21 cellular contexts compared by ENCODE assay signal in the genomic region with DNA sequence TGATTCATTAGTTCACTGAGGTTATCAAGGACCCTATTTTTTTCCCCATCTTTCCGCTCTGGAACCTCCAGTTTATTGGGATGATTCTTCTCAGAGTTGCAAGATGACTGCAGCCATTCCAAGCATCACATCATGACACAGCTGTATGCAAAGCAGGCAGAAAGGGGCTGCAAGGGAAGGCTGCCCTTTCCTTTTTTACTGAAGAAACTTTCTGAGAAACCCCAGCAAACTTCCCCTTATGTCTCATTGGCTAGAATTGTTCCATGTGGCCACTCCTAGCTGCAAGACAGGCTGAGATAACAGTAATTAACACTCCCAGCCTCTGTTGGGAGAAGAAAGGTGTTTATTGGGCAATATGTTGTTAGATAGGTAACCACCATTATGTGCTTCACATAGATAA.
A peak's percentile ranks its signal among the peaks of the same experiment; 100 is the strongest.
DNase-seq lines count a peak whose midpoint lies in the region; ATAC-seq and TF ChIP-seq lines count a peak whose summit lies in the region.
"Had no signal": no experiment of that assay in that cellular context is flagged by ENCODE, and none has a peak within 500 bp of the region (broad histone marks: within the 10 kb centered on the region; RNA-seq: fewer than 3 reads in every experiment).

No MANE protein-coding gene starts in this region.

- H3K36me3 Mint-ChIP-seq in endothelial cell (ENCODE audit: low read depth, unreplicated experiment): no peaks in the 10 kb centered on the region
- H3K36me3 Mint-ChIP-seq: activated naive CD4-positive, alpha-beta T cell treated with anti-CD3 and anti-CD28 coated beads, Interleukin-2, amount 10 ng/mL, durations not matched to agents 7 days and 5 days; WTC11 had no signal

- ATAC-seq in GM18499 (IDR thresholded peaks at IDR 0.05; ENCODE audit: insufficient read depth, unreplicated experiment) (peak; percentile 48), GM19463 (IDR thresholded peaks at IDR 0.05; ENCODE audit: unreplicated experiment) (peak; percentile 90), HG02798 (IDR thresholded peaks at IDR 0.05; ENCODE audit: poor library complexity, unreplicated experiment) (peak; percentile 74), HG03565 (IDR thresholded peaks at IDR 0.05; ENCODE audit: unreplicated experiment) (peak; percentile 70)
- ATAC-seq: activated CD8-positive, alpha-beta T cell treated with anti-CD3 and anti-CD28 coated beads for 36 hours; Panc1; psoas muscle; WTC11 had no signal

- no peaks in the 10 kb centered on the region for H3K9me3 Mint-ChIP-seq in endothelial cell (ENCODE audit: unreplicated experiment)
- H3K9me3 Mint-ChIP-seq: activated CD8-positive, alpha-beta T cell treated with anti-CD3 and anti-CD28 coated beads for 36 hours; activated naive CD4-positive, alpha-beta T cell treated with anti-CD3 and anti-CD28 coated beads, Interleukin-2, amount 10 ng/mL, durations not matched to agents 7 days and 5 days; central memory CD8-positive, alpha-beta T cell; T-helper 2 cell treated with Interferon-gamma antibody and Interleukin-4, amounts not matched to agents 5 μg/mL and 100 μg/mL, for 36 hours; WTC11 had no signal

- no peak overlapping the region for H3K27ac Mint-ChIP-seq in endothelial cell (ENCODE audit: unreplicated experiment)
- H3K27ac Mint-ChIP-seq: activated CD8-positive, alpha-beta T cell treated with anti-CD3 and anti-CD28 coated beads for 36 hours; activated naive CD4-positive, alpha-beta T cell treated with anti-CD3 and anti-CD28 coated beads, Interleukin-2, amount 10 ng/mL, durations not matched to agents 7 days and 5 days; B cell; T-helper 2 cell treated with Interferon-gamma antibody and Interleukin-4, amounts not matched to agents 5 μg/mL and 100 μg/mL, for 36 hours; WTC11 had no signal

- H3K27me3 Mint-ChIP-seq in endothelial cell (ENCODE audit: unreplicated experiment): no peaks in the 10 kb centered on the region
- H3K27me3 Mint-ChIP-seq: activated CD8-positive, alpha-beta T cell treated with anti-CD3 and anti-CD28 coated beads for 36 hours; activated naive CD4-positive, alpha-beta T cell treated with anti-CD3 and anti-CD28 coated beads, Interleukin-2, amount 10 ng/mL, durations not matched to agents 7 days and 5 days; B cell; central memory CD8-positive, alpha-beta T cell had no signal

- H3K4me1 Mint-ChIP-seq in endothelial cell (ENCODE audit: unreplicated experiment): no peaks in the 10 kb centered on the region
- H3K4me1 Mint-ChIP-seq: activated naive CD4-positive, alpha-beta T cell treated with anti-CD3 and anti-CD28 coated beads, Interleukin-2, amount 10 ng/mL, durations not matched to agents 7 days and 5 days; central memory CD8-positive, alpha-beta T cell; WTC11 had no signal

- no peak overlapping the region for H3K4me3 Mint-ChIP-seq in endothelial cell (ENCODE audit: unreplicated experiment)
- H3K4me3 Mint-ChIP-seq: activated CD8-positive, alpha-beta T cell treated with anti-CD3 and anti-CD28 coated beads for 36 hours; activated naive CD4-positive, alpha-beta T cell treated with anti-CD3 and anti-CD28 coated beads, Interleukin-2, amount 10 ng/mL, durations not matched to agents 7 days and 5 days; B cell; central memory CD8-positive, alpha-beta T cell; T-helper 2 cell treated with Interferon-gamma antibody and Interleukin-4, amounts not matched to agents 5 μg/mL and 100 μg/mL, for 36 hours; WTC11 had no signal

- no peak for TF ChIP-seq CTCF in endothelial cell (IDR thresholded peaks at IDR 0.05; ENCODE audit: unreplicated experiment)

- DNase-seq in NCI-H69 (lab: John Stamatoyannopoulos, UW) (no peak), endothelial cell (ENCODE audit: low spot score) (no peak), mesenteric fat pad (ENCODE audit: low spot score) (no peak), SIG-M5 (lab: John Stamatoyannopoulos, UW) (no peak)
- DNase-seq: activated CD8-positive, alpha-beta T cell treated with anti-CD3 and anti-CD28 coated beads for 36 hours; activated naive CD4-positive, alpha-beta T cell treated with anti-CD3 and anti-CD28 coated beads, Interleukin-2, amount 10 ng/mL, durations not matched to agents 7 days and 5 days; aorta; COR-L47; dorsolateral prefrontal cortex; NCI-H1694; psoas muscle; stimulated activated naive CD4-positive, alpha-beta T cell treated with Interleukin-2 at 50 U/mL for 16 hours had no signal
